In the genomic region with DNA sequence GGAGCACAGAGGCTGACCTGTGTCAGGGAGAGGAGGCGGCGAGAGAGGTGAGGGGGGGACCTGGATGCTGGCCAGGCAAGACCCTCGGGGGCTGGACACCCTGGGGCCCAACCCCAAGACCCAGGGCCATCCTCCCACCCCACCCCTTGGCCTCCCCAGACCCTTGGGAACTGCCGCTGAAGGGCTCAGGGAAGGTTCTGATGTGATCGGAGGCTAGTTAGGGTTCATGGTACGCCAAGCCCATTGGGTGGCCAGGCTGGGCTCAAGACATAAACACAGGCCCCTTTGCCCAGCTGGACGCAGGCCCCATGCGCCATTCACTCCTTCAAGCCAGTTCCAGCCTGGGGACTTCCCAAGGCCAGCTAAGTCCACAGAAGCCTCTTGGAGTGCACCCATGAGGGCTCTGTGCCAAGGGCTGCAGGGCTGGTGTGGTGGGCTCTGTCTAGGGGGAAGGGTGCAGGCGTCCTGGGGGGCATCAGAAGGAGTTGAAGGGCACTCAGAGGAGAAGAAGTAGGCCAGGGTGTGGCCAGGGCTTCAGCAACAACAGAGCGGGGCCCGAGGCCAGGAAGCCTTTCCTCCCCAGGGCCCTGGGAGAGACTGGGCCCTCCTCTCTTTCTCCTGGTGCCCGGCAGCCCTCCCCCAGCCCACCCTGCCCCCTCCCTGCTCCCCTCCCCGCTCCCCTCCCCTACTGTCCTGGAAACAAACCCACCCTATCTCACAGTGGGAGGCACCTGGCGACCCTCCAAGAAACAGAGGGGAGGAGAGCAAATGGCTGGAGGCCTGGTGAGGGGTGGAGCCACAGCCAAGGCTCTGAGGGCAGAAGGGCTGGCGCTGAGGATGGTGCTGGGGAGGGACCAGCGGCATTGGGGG, we compare ENCODE assay signal across 1 cellular context.
A peak's percentile ranks its signal among the peaks of the same experiment; 100 is the strongest.
TF ChIP-seq lines count a peak whose summit lies in the region.

No MANE protein-coding gene starts in this region.

TF ChIP-seq in SK-N-SH, 30 proteins besides CTCF, POLR2A, EP300 and RAD21:
- TF ChIP-seq, protein P1, sequence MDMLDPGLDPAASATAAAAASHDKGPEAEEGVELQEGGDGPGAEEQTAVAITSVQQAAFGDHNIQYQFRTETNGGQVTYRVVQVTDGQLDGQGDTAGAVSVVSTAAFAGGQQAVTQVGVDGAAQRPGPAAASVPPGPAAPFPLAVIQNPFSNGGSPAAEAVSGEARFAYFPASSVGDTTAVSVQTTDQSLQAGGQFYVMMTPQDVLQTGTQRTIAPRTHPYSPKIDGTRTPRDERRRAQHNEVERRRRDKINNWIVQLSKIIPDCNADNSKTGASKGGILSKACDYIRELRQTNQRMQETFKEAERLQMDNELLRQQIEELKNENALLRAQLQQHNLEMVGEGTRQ (IDR thresholded peaks at IDR 0.05; ENCODE audit: borderline replicate concordance, low read depth, low read length), result no peak
- peak; percentile 63; the same call in 1 of the 2 replicates for TF ChIP-seq NFIC (IDR thresholded peaks at IDR 0.05; ENCODE audit: borderline replicate concordance)
- TF ChIP-seq CHD2 (IDR thresholded peaks at IDR 0.05; ENCODE audit: low read length, partially characterized antibody), result peak; percentile 7
- TF ChIP-seq POLR2AphosphoS5 (IDR thresholded peaks at IDR 0.05; ENCODE audit: low read depth, low read length), result peak; percentile 41; the same call in 1 of the 2 replicates
